Comparison of ENCODE assay signal across 23 cellular contexts in the genomic region with DNA sequence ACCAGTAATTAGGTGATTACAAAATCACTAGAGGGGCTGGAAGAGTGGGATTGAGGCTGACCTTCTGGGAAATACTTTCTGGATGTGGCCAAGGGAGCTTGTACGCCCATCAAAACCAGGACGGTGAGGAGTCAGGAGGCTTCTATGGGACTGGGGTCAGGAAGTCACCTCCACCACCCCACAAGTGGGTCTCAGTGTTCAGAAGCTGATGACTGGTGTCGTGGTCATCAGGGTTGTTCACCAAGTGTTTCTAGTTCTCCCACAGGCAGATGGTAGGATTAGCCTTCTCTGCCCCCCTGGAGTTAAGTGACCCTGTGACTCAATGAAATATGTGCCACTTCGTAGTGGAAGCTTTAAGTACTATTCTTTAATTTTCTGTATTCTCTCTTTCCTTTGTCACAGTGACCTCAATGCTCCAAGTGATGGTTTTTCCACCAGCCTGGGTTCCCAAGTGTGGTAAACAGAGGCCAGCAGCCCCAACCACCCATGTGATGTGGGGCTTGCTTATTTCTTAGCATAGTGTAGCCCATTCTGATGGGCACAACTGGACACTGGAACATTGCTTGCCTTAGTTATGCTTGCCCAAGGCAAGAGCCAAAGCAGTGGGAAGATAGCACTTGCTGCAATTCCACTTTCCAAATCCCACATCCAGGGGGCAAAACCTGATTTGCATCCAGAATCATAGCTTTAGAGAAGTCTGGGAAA.
DNase-seq lines count a peak whose midpoint lies in the region; ATAC-seq and TF ChIP-seq lines count a peak whose summit lies in the region.
"Had no signal": no experiment of that assay in that cellular context is flagged by ENCODE, and none has a peak within 500 bp of the region (broad histone marks: within the 10 kb centered on the region; RNA-seq: fewer than 3 reads in every experiment).

No MANE protein-coding gene starts in this region.

- H3K36me3 ChIP-seq in MG63 (no peaks in the 10 kb centered on the region), esophagus muscularis mucosa (no peaks in the 10 kb centered on the region), ovary (no peaks in the 10 kb centered on the region)
- H3K36me3 ChIP-seq: spleen had no signal

- no peak for TF ChIP-seq POLR2A in esophagus muscularis mucosa (IDR thresholded peaks at IDR 0.05; ENCODE audit: low read depth)
- TF ChIP-seq POLR2A in ovary (IDR thresholded peaks at IDR 0.05) = no peak

- no peak overlapping the region for H3K4me3 Mint-ChIP-seq in activated CD8-positive, alpha-beta T cell treated with anti-CD3 and anti-CD28 coated beads, Interleukin-2, amount 10 ng/mL, durations not matched to agents 7 days and 5 days
- H3K4me3 Mint-ChIP-seq: activated CD4-positive, alpha-beta memory T cell treated with anti-CD3 and anti-CD28 coated beads, Interleukin-2, amount 10 ng/mL, durations not matched to agents 7 days and 5 days; activated naive CD4-positive, alpha-beta T cell treated with anti-CD3 and anti-CD28 coated beads, Interleukin-2, amount 10 ng/mL, durations not matched to agents 7 days and 5 days; activated T-cell treated with anti-CD3 and anti-CD28 coated beads, Interleukin-2, amount 50 U/mL, for 4 hours; CD14-positive monocyte; memory B cell; stimulated activated naive B cell treated with anti-CD40 and anti-IgM and Interleukin-4, amounts not matched to agents 10 μg/mL and 1 μg/mL and 100 μg/mL, for 72 hours had no signal

- CTCF ChIA-PET in activated CD8-positive, alpha-beta T cell treated with anti-CD3 and anti-CD28 coated beads, Interleukin-2, amount 10 ng/mL, durations not matched to agents 7 days and 5 days (lab: Charles Lee) = no interaction called here

- H3K9me3 Mint-ChIP-seq in activated CD8-positive, alpha-beta T cell treated with anti-CD3 and anti-CD28 coated beads, Interleukin-2, amount 10 ng/mL, durations not matched to agents 7 days and 5 days (ENCODE audit: insufficient read depth) = no peaks in the 10 kb centered on the region
- H3K9me3 Mint-ChIP-seq: activated CD4-positive, alpha-beta memory T cell treated with anti-CD3 and anti-CD28 coated beads, Interleukin-2, amount 10 ng/mL, durations not matched to agents 7 days and 5 days; activated naive CD4-positive, alpha-beta T cell treated with anti-CD3 and anti-CD28 coated beads, Interleukin-2, amount 10 ng/mL, durations not matched to agents 7 days and 5 days; activated T-cell treated with anti-CD3 and anti-CD28 coated beads, Interleukin-2, amount 50 U/mL, for 4 hours had no signal

- intact Hi-C loops in esophagus muscularis mucosa (cut with DNase I) = no loop called here
- intact Hi-C loops in ovary (cut with DNase I) = no loop called here

- TF ChIP-seq EP300 in esophagus muscularis mucosa (IDR thresholded peaks at IDR 0.05) (no peak), ovary (IDR thresholded peaks at IDR 0.05) (no peak)

- no peaks in the 10 kb centered on the region for H3K27me3 ChIP-seq in MG63
- H3K27me3 ChIP-seq in esophagus muscularis mucosa = peaks cover 0 to 9% (median 0%) of the 10 kb centered on the region in 4 donors
- no peaks in the 10 kb centered on the region for H3K27me3 ChIP-seq in ovary
- H3K27me3 ChIP-seq: spleen had no signal

- no peak for TF ChIP-seq CTCF in esophagus muscularis mucosa (IDR thresholded peaks at IDR 0.05)
- no peak for TF ChIP-seq CTCF in ovary (IDR thresholded peaks at IDR 0.05)

- no peak overlapping the region for H3K27ac Mint-ChIP-seq in activated CD8-positive, alpha-beta T cell treated with anti-CD3 and anti-CD28 coated beads, Interleukin-2, amount 10 ng/mL, durations not matched to agents 7 days and 5 days
- H3K27ac Mint-ChIP-seq: activated CD4-positive, alpha-beta memory T cell treated with anti-CD3 and anti-CD28 coated beads, Interleukin-2, amount 10 ng/mL, durations not matched to agents 7 days and 5 days; activated naive CD4-positive, alpha-beta T cell treated with anti-CD3 and anti-CD28 coated beads, Interleukin-2, amount 10 ng/mL, durations not matched to agents 7 days and 5 days; CD14-positive monocyte; memory B cell; stimulated activated naive B cell treated with anti-CD40 and anti-IgM and Interleukin-4, amounts not matched to agents 10 μg/mL and 1 μg/mL and 100 μg/mL, for 72 hours had no signal

- H3K4me1 ChIP-seq in esophagus muscularis mucosa (peaks cover 0 to 3% (median 1%) of the 10 kb centered on the region in 4 donors), ovary (ENCODE audit: insufficient read depth) (no peaks in the 10 kb centered on the region)

- H3K9me3 ChIP-seq in MG63 (peaks cover 11% of the 10 kb centered on the region), esophagus muscularis mucosa (peaks cover 0 to 13% (median 3%) of the 10 kb centered on the region in 4 donors), ovary (no peaks in the 10 kb centered on the region)

- no peak overlapping the region for H3K27ac ChIP-seq in esophagus muscularis mucosa (replicated peaks in 1 of 4)
- H3K27ac ChIP-seq in ovary = no peak overlapping the region

- no peak for ATAC-seq in activated CD8-positive, alpha-beta T cell treated with anti-CD3 and anti-CD28 coated beads, Interleukin-2, amount 10 ng/mL, durations not matched to agents 7 days and 5 days
- ATAC-seq in activated CD4-positive, CD25-positive, alpha-beta regulatory T cell treated with anti-CD3 and anti-CD28 coated beads, Interleukin-2, amount 50 U/mL, for 24 hours = no peak
- ATAC-seq: activated T-cell treated with anti-CD3 and anti-CD28 coated beads, Interleukin-2, amount 50 U/mL, for 4 hours; stimulated activated naive B cell treated with anti-CD40 and anti-IgM and Interleukin-4, amounts not matched to agents 10 μg/mL and 1 μg/mL and 100 μg/mL, for 72 hours had no signal

- H3K27me3 Mint-ChIP-seq in activated CD8-positive, alpha-beta T cell treated with anti-CD3 and anti-CD28 coated beads, Interleukin-2, amount 10 ng/mL, durations not matched to agents 7 days and 5 days (ENCODE audit: low read depth) = no peaks in the 10 kb centered on the region
- H3K27me3 Mint-ChIP-seq: activated naive CD4-positive, alpha-beta T cell treated with anti-CD3 and anti-CD28 coated beads, Interleukin-2, amount 10 ng/mL, durations not matched to agents 7 days and 5 days; stimulated activated naive B cell treated with anti-CD40 and anti-IgM and Interleukin-4, amounts not matched to agents 10 μg/mL and 1 μg/mL and 100 μg/mL, for 72 hours had no signal

- POLR2A ChIA-PET in activated CD8-positive, alpha-beta T cell treated with anti-CD3 and anti-CD28 coated beads, Interleukin-2, amount 10 ng/mL, durations not matched to agents 7 days and 5 days (lab: Charles Lee) = no interaction called here

- 85% methylated on average over 4 of the region's 4 CpGs for WGBS in esophagus muscularis mucosa
- 80 to 90% (median 84%) methylated on average over 4 of the region's 4 CpGs for WGBS in ovary, 3 donors

- H3K4me1 Mint-ChIP-seq in activated CD8-positive, alpha-beta T cell treated with anti-CD3 and anti-CD28 coated beads, Interleukin-2, amount 10 ng/mL, durations not matched to agents 7 days and 5 days (ENCODE audit: low read depth) = no peaks in the 10 kb centered on the region
- H3K4me1 Mint-ChIP-seq: activated CD4-positive, alpha-beta memory T cell treated with anti-CD3 and anti-CD28 coated beads, Interleukin-2, amount 10 ng/mL, durations not matched to agents 7 days and 5 days; activated naive CD4-positive, alpha-beta T cell treated with anti-CD3 and anti-CD28 coated beads, Interleukin-2, amount 10 ng/mL, durations not matched to agents 7 days and 5 days; memory B cell; stimulated activated naive B cell treated with anti-CD40 and anti-IgM and Interleukin-4, amounts not matched to agents 10 μg/mL and 1 μg/mL and 100 μg/mL, for 72 hours had no signal

- DNase-seq in EL (peak; percentile 52), MG63 (peak; percentile 79), esophagus muscularis mucosa (ENCODE audit: extremely low spot score) (peak; percentile 57), skeletal muscle cell (ENCODE audit: low read depth) (peak; percentile 11), ovary (no peak)
- no peak for DNase-seq in activated CD8-positive, alpha-beta T cell treated with anti-CD3 and anti-CD28 coated beads, Interleukin-2, amount 10 ng/mL, durations not matched to agents 7 days and 5 days
- DNase-seq: activated CD4-positive, alpha-beta memory T cell treated with anti-CD3 and anti-CD28 coated beads, Interleukin-2, amount 10 ng/mL, durations not matched to agents 7 days and 5 days; activated naive CD4-positive, alpha-beta T cell treated with anti-CD3 and anti-CD28 coated beads, Interleukin-2, amount 10 ng/mL, durations not matched to agents 7 days and 5 days; activated T-cell treated with anti-CD3 and anti-CD28 coated beads, Interleukin-2, amount 50 U/mL, for 4 hours; amygdala; Calu3; kidney glomerular epithelial cell; NCI-H1417 treated with DMSO at 0.1 percent for 48 hours; NCI-H446 treated with DMSO at 0.1 percent for 48 hours; OCI-M1; SHP77; spleen; stimulated activated CD4-positive, alpha-beta T cell treated with anti-CD3 and anti-CD28 coated beads, Interleukin-4, amount 100 ng/mL, for 1 hour; stimulated activated naive B cell treated with anti-CD40 and anti-IgM and Interleukin-4, amounts not matched to agents 10 μg/mL and 1 μg/mL and 100 μg/mL, for 72 hours; T1000 had no signal

- H3K36me3 Mint-ChIP-seq in activated CD8-positive, alpha-beta T cell treated with anti-CD3 and anti-CD28 coated beads, Interleukin-2, amount 10 ng/mL, durations not matched to agents 7 days and 5 days (ENCODE audit: low read depth) = no peaks in the 10 kb centered on the region
- H3K36me3 Mint-ChIP-seq: activated naive CD4-positive, alpha-beta T cell treated with anti-CD3 and anti-CD28 coated beads, Interleukin-2, amount 10 ng/mL, durations not matched to agents 7 days and 5 days; CD14-positive monocyte; memory B cell; stimulated activated naive B cell treated with anti-CD40 and anti-IgM and Interleukin-4, amounts not matched to agents 10 μg/mL and 1 μg/mL and 100 μg/mL, for 72 hours had no signal

- no peak overlapping the region for H3K4me3 ChIP-seq in MG63
- H3K4me3 ChIP-seq in esophagus muscularis mucosa = no peak overlapping the region
- no peak overlapping the region for H3K4me3 ChIP-seq in skeletal muscle cell (ENCODE audit: low read depth, low read length)
- no peak overlapping the region for H3K4me3 ChIP-seq in ovary
- H3K4me3 ChIP-seq: spleen had no signal

Comparison
In these comparisons a context has a peak if more than half of its experiments do, and no peak if none do; other contexts are left out.
1. DNase-seq: peak in EL (single experiment), MG63 (single experiment), esophagus muscularis mucosa (single experiment) and skeletal muscle cell (single experiment); none in activated CD8-positive, alpha-beta T cell treated with anti-CD3 and anti-CD28 coated beads, Interleukin-2, amount 10 ng/mL, durations not matched to agents 7 days and 5 days (single experiment) and ovary (0 of 5).